20 cellular contexts compared by ENCODE assay signal in genomic region chr2:197312186-197312585, GRCh38. TPM values are rescaled to one million over a fixed set of nuclear protein-coding genes. Genes with fewer than 3 reads are reported as not detected.
DNase-seq lines count a peak whose midpoint lies in the region; ATAC-seq and TF ChIP-seq lines count a peak whose summit lies in the region.
"Had no signal": no experiment of that assay in that cellular context is flagged by ENCODE, and none has a peak within 500 bp of the region (broad histone marks: within the 10 kb centered on the region; RNA-seq: fewer than 3 reads in every experiment).

No MANE protein-coding gene starts in this region.

- WGBS in testis, 2 donors: 77 to 89% methylated on average over 3 of the region's 3 CpGs

- no peaks in the 10 kb centered on the region for H3K9me3 ChIP-seq in Karpas-422 (ENCODE audit: low read length)
- H3K9me3 ChIP-seq in testis: no peaks in the 10 kb centered on the region
- H3K9me3 ChIP-seq: esophagus muscularis mucosa, heart right ventricle, sigmoid colon, tibial nerve had no signal

- intact Hi-C loops in testis (cut with DNase I; ENCODE audit: low total_unique reads): no loop called here

- H3K27ac ChIP-seq in Karpas-422 (ENCODE audit: low read length): peak overlapping the region; percentile 64
- no peak overlapping the region for H3K27ac ChIP-seq in testis
- H3K27ac ChIP-seq: brain microvascular endothelial cell, heart right ventricle, sigmoid colon had no signal

- H3K36me3 Mint-ChIP-seq in activated naive CD4-positive, alpha-beta T cell treated with anti-CD3 and anti-CD28 coated beads, Interleukin-2, amount 50 U/mL, for 72 hours: peaks cover 10 to 16% of the 10 kb centered on the region in 2 donors
- no peaks in the 10 kb centered on the region for H3K36me3 Mint-ChIP-seq in nephron (ENCODE audit: low read depth)

- H3K4me1 ChIP-seq in Karpas-422 (ENCODE audit: low read length) (peaks cover 53% of the 10 kb centered on the region), testis (no peaks in the 10 kb centered on the region)

- no peak for TF ChIP-seq CTCF in nephron (IDR thresholded peaks at IDR 0.05; ENCODE audit: unreplicated experiment in 3 of 3)
- TF ChIP-seq CTCF in testis (IDR thresholded peaks at IDR 0.05): no peak

- peaks cover 20% of the 10 kb centered on the region for H3K4me1 Mint-ChIP-seq in nephron

- DNase-seq in DMS53 (lab: John Stamatoyannopoulos, UW): peak; percentile 39
- no peak for DNase-seq in DMS53 treated with DMSO at 0.1 percent for 48 hours (lab: John Stamatoyannopoulos, UW; ENCODE audit: unreplicated experiment)
- DNase-seq in Karpas-422: no peak
- DNase-seq in activated naive CD4-positive, alpha-beta T cell treated with anti-CD3 and anti-CD28 coated beads, Interleukin-2, amount 50 U/mL, for 72 hours (ENCODE audit: low spot score in 2 of 2): no peak
- DNase-seq in NCI-H2196 treated with DMSO at 0.1 percent for 48 hours (lab: John Stamatoyannopoulos, UW; ENCODE audit: unreplicated experiment): no peak
- DNase-seq in NCI-H146 (lab: John Stamatoyannopoulos, UW): no peak
- DNase-seq in testis: no peak
- DNase-seq: 8988T; activated T-cell treated with anti-CD3 and anti-CD28 coated beads, Interleukin-2, amount 50 U/mL, for 4 hours; brain microvascular endothelial cell; heart right ventricle; NCI-H2029; NCI-H69; occipital lobe; sigmoid colon; stimulated activated CD4-positive, alpha-beta T cell treated with anti-CD3 and anti-CD28 coated beads, Interleukin-4, amount 100 ng/mL, for 1 hour; stimulated activated CD8-positive, alpha-beta memory T cell treated with anti-CD3 and anti-CD28 coated beads, Interleukin-4, amount 100 ng/mL, for 48 hours had no signal

- H3K79me2 ChIP-seq in Karpas-422 (ENCODE audit: low read length): peaks cover 84% of the 10 kb centered on the region

- H3K9me3 Mint-ChIP-seq in activated naive CD4-positive, alpha-beta T cell treated with anti-CD3 and anti-CD28 coated beads, Interleukin-2, amount 50 U/mL, for 72 hours: no peaks in the 10 kb centered on the region
- H3K9me3 Mint-ChIP-seq in nephron: no peaks in the 10 kb centered on the region
- H3K9me3 Mint-ChIP-seq: activated T-cell treated with anti-CD3 and anti-CD28 coated beads, Interleukin-2, amount 50 U/mL, for 4 hours had no signal

- H4K20me1 ChIP-seq in Karpas-422 (ENCODE audit: insufficient read depth, low read depth, low read length): peaks cover 5% of the 10 kb centered on the region; the same call in 1 of the 2 replicates

- H3K27ac Mint-ChIP-seq in activated naive CD4-positive, alpha-beta T cell treated with anti-CD3 and anti-CD28 coated beads, Interleukin-2, amount 50 U/mL, for 72 hours: peak overlapping the region; percentile 77 to 96
- peak overlapping the region in 1 of 3 experiments; percentile 89 for H3K27ac Mint-ChIP-seq in nephron

- peaks cover 29% of the 10 kb centered on the region for H3K27me3 Mint-ChIP-seq in nephron (ENCODE audit: low read depth)

- no peak overlapping the region for H2AFZ ChIP-seq in Karpas-422 (ENCODE audit: low read length)

- no peak for TF ChIP-seq POLR2A in testis (IDR thresholded peaks at IDR 0.05)

- peak overlapping the region; percentile 72 for H3K9ac ChIP-seq in Karpas-422 (ENCODE audit: low read length)

- H3K4me3 ChIP-seq in Karpas-422 (ENCODE audit: low read length) (peak overlapping the region; percentile 68), testis (no peak overlapping the region)
- H3K4me3 ChIP-seq: esophagus muscularis mucosa, heart right ventricle, sigmoid colon, tibial nerve had no signal

- peak overlapping the region; percentile 88 for H3K4me2 ChIP-seq in Karpas-422 (ENCODE audit: low read depth, low read length, poor library complexity, severe bottlenecking)

- H3K27me3 ChIP-seq in Karpas-422 (ENCODE audit: low read length): no peaks in the 10 kb centered on the region
- no peaks in the 10 kb centered on the region for H3K27me3 ChIP-seq in testis
- H3K27me3 ChIP-seq: brain microvascular endothelial cell, esophagus muscularis mucosa, sigmoid colon, tibial nerve had no signal

- no peaks in the 10 kb centered on the region for H3K36me3 ChIP-seq in Karpas-422 (ENCODE audit: insufficient read depth, low read length)
- no peaks in the 10 kb centered on the region for H3K36me3 ChIP-seq in testis (ENCODE audit: low read depth, missing control alignments)
- H3K36me3 ChIP-seq: brain microvascular endothelial cell, esophagus muscularis mucosa, heart right ventricle, sigmoid colon, tibial nerve had no signal

- no peaks in the 10 kb centered on the region for H3K9me2 ChIP-seq in Karpas-422 (replicated peaks; ENCODE audit: insufficient read depth, low read length)

- H3K4me3 Mint-ChIP-seq in nephron: peak overlapping the region; percentile 83 to 90 (median 89)

- ATAC-seq in activated naive CD4-positive, alpha-beta T cell treated with anti-CD3 and anti-CD28 coated beads, Interleukin-2, amount 50 U/mL, for 72 hours: no peak
- ATAC-seq: activated T-cell treated with anti-CD3 and anti-CD28 coated beads, Interleukin-2, amount 50 U/mL, for 4 hours; heart right ventricle had no signal

RNA-seq across cellular contexts. Expression of gene ANKRD44, which starts 1.6 kb away (rescaled TPM):
- total RNA-seq in Karpas-422 (2014; rRNA removed; shearing (Covaris generic); ENCODE audit: low replicate concordance): 120 and 153 TPM in 2 replicates
- total RNA-seq in activated naive CD4-positive, alpha-beta T cell treated with anti-CD3 and anti-CD28 coated beads, Interleukin-2, amount 50 U/mL, for 72 hours: 100 to 1,000 TPM; 103 to 130 TPM
- 10 to 100 TPM; 11.5 to 14.5 TPM for total RNA-seq in testis
- 11.2 TPM for polyA plus RNA-seq in testis (ENCODE audit: insufficient read depth, low read depth, low replicate concordance)
